In genomic region chr10:94035982-94036663, GRCh38 we compare ENCODE assay signal across 13 cellular contexts.
"Had no signal": no experiment of that assay in that cellular context is flagged by ENCODE, and none has a peak within 500 bp of the region (broad histone marks: within the 10 kb centered on the region; RNA-seq: fewer than 3 reads in every experiment).

No MANE protein-coding gene starts in this region.

- DNase-seq: activated naive CD4-positive, alpha-beta T cell treated with Interleukin-2 at 50 U/mL for 16 hours; anterior cingulate cortex; endodermal cell; erythroblast; gastrocnemius medialis; heart left ventricle; immature natural killer cell; retina; upper lobe of right lung had no signal

- H3K4me1 ChIP-seq: breast epithelium, upper lobe of right lung had no signal

- H3K27ac ChIP-seq: breast epithelium, gastrocnemius medialis, heart left ventricle, thoracic aorta, upper lobe of right lung had no signal

- H3K4me3 ChIP-seq: breast epithelium, gastrocnemius medialis, heart left ventricle, thoracic aorta, upper lobe of right lung had no signal

- H3K27ac Mint-ChIP-seq: endodermal cell; immature natural killer cell; stimulated activated effector memory CD8-positive, alpha-beta T cell treated with anti-CD3 and anti-CD28 coated beads, Interleukin-12 subunit alpha, Interleukin-12 subunit beta, amount 100 ng/mL, for 72 hours; T-helper 2 cell treated with Interferon-gamma antibody and Interleukin-4, amounts not matched to agents 5 μg/mL and 100 μg/mL, for 36 hours had no signal

- H3K27me3 ChIP-seq: breast epithelium, gastrocnemius medialis, heart left ventricle, upper lobe of right lung had no signal

- H3K9me3 ChIP-seq: breast epithelium, gastrocnemius medialis, thoracic aorta, upper lobe of right lung had no signal

- H3K9me3 Mint-ChIP-seq: T-helper 2 cell treated with Interferon-gamma antibody and Interleukin-4, amounts not matched to agents 5 μg/mL and 100 μg/mL, for 36 hours had no signal

- H3K4me3 Mint-ChIP-seq: endodermal cell; immature natural killer cell; stimulated activated effector memory CD8-positive, alpha-beta T cell treated with anti-CD3 and anti-CD28 coated beads, Interleukin-12 subunit alpha, Interleukin-12 subunit beta, amount 100 ng/mL, for 72 hours; T-helper 2 cell treated with Interferon-gamma antibody and Interleukin-4, amounts not matched to agents 5 μg/mL and 100 μg/mL, for 36 hours had no signal

- H3K4me1 Mint-ChIP-seq: immature natural killer cell; stimulated activated effector memory CD8-positive, alpha-beta T cell treated with anti-CD3 and anti-CD28 coated beads, Interleukin-12 subunit alpha, Interleukin-12 subunit beta, amount 100 ng/mL, for 72 hours had no signal

- H3K36me3 Mint-ChIP-seq: immature natural killer cell; stimulated activated effector memory CD8-positive, alpha-beta T cell treated with anti-CD3 and anti-CD28 coated beads, Interleukin-12 subunit alpha, Interleukin-12 subunit beta, amount 100 ng/mL, for 72 hours had no signal

- H3K36me3 ChIP-seq: breast epithelium, gastrocnemius medialis, thoracic aorta, upper lobe of right lung had no signal
